27 cellular contexts compared by ENCODE assay signal in the genomic region with DNA sequence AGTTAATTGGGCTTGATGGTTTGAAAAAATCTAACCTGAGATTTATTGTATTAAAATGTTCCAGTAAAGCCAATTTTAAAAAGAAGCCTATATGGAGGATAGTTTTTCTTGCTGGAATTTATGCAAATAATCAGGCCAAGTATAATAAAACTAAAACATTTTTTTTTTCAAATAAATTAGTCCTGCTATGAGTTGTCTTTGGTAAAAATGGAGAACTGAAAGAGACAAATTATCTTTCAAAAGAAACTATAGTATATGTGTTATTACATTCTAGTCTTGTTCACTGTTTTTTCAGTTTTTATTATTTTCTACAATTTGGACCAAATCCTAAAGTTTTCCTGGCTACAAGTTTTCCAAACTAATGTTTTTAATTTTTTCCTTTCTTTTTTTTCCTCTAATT.
"Had no signal": no experiment of that assay in that cellular context is flagged by ENCODE, and none has a peak within 500 bp of the region (broad histone marks: within the 10 kb centered on the region; RNA-seq: fewer than 3 reads in every experiment).

No MANE protein-coding gene starts in this region.

- H3K36me3 Mint-ChIP-seq: activated naive CD8-positive, alpha-beta T cell; brain had no signal

- H3K27me3 Mint-ChIP-seq: activated CD4-positive, alpha-beta memory T cell treated with anti-CD3 and anti-CD28 coated beads, Interleukin-2, amount 10 ng/mL, durations not matched to agents 7 days and 5 days; activated naive CD8-positive, alpha-beta T cell; central memory CD8-positive, alpha-beta T cell had no signal

- H3K4me2 ChIP-seq: SK-N-SH had no signal

- ATAC-seq: activated CD4-positive, alpha-beta T cell treated with anti-CD3 and anti-CD28 coated beads for 36 hours; activated T-helper 17 cell treated with anti-CD3 and anti-CD28 coated beads, Interleukin-2, amount 50 U/mL, for 72 hours; Panc1; Right ventricle myocardium inferior had no signal

- H3K4me3 Mint-ChIP-seq: activated CD4-positive, alpha-beta memory T cell treated with anti-CD3 and anti-CD28 coated beads, Interleukin-2, amount 10 ng/mL, durations not matched to agents 7 days and 5 days; activated CD4-positive, alpha-beta T cell treated with anti-CD3 and anti-CD28 coated beads for 36 hours; activated naive CD4-positive, alpha-beta T cell treated with anti-CD3 and anti-CD28 coated beads for 36 hours; activated naive CD8-positive, alpha-beta T cell; activated T-helper 17 cell treated with anti-CD3 and anti-CD28 coated beads, Interleukin-2, amount 50 U/mL, for 72 hours; brain; central memory CD8-positive, alpha-beta T cell had no signal

- DNase-seq: activated CD4-positive, alpha-beta memory T cell treated with anti-CD3 and anti-CD28 coated beads, Interleukin-2, amount 10 ng/mL, durations not matched to agents 7 days and 5 days; activated CD4-positive, alpha-beta T cell treated with anti-CD3 and anti-CD28 coated beads for 36 hours; activated CD4-positive, alpha-beta T cell treated with anti-CD3 and anti-CD28 coated beads, Interleukin-2, amount 50 U/mL, for 1 hour; activated gamma-delta T cell; activated naive CD4-positive, alpha-beta T cell treated with anti-CD3 and anti-CD28 coated beads for 36 hours; activated T-cell treated with anti-CD3 and anti-CD28 coated beads for 4 hours; activated T-cell treated with anti-CD3 and anti-CD28 coated beads, Interleukin-2, amount 50 U/mL, for 48 hours; amygdala; NCI-H1048; NCI-H146; NCI-H187 treated with DMSO at 0.1 percent for 48 hours; NCI-H2081 treated with DMSO at 0.1 percent for 48 hours; NCI-H446; NCI-H524 treated with DMSO at 0.1 percent for 48 hours; NCI-H82; OCI-M1; RPMI8226; SK-N-SH; T-helper 1 cell; WERI-Rb-1 had no signal

- H3K9me3 ChIP-seq: SK-N-SH had no signal

- H3K9me2 ChIP-seq: SK-N-SH had no signal

- H3K27ac Mint-ChIP-seq: activated CD4-positive, alpha-beta memory T cell treated with anti-CD3 and anti-CD28 coated beads, Interleukin-2, amount 10 ng/mL, durations not matched to agents 7 days and 5 days; activated CD4-positive, alpha-beta T cell treated with anti-CD3 and anti-CD28 coated beads for 36 hours; activated naive CD4-positive, alpha-beta T cell treated with anti-CD3 and anti-CD28 coated beads for 36 hours; activated naive CD8-positive, alpha-beta T cell; activated T-helper 17 cell treated with anti-CD3 and anti-CD28 coated beads, Interleukin-2, amount 50 U/mL, for 72 hours; brain had no signal

- H3K36me3 ChIP-seq: WERI-Rb-1 had no signal

- H3K4me1 Mint-ChIP-seq: activated CD4-positive, alpha-beta memory T cell treated with anti-CD3 and anti-CD28 coated beads, Interleukin-2, amount 10 ng/mL, durations not matched to agents 7 days and 5 days; activated CD4-positive, alpha-beta T cell treated with anti-CD3 and anti-CD28 coated beads for 36 hours; activated T-helper 17 cell treated with anti-CD3 and anti-CD28 coated beads, Interleukin-2, amount 50 U/mL, for 72 hours; brain; central memory CD8-positive, alpha-beta T cell had no signal

- H3K9ac ChIP-seq: SK-N-SH had no signal

- FAIRE-seq: astrocyte had no signal

- H3K9me3 Mint-ChIP-seq: activated CD4-positive, alpha-beta memory T cell treated with anti-CD3 and anti-CD28 coated beads, Interleukin-2, amount 10 ng/mL, durations not matched to agents 7 days and 5 days; activated naive CD4-positive, alpha-beta T cell treated with anti-CD3 and anti-CD28 coated beads for 36 hours; activated T-helper 17 cell treated with anti-CD3 and anti-CD28 coated beads, Interleukin-2, amount 50 U/mL, for 72 hours; brain; central memory CD8-positive, alpha-beta T cell had no signal

- H3K27ac ChIP-seq: WERI-Rb-1 had no signal
